ENCODE assay signal across 21 cellular contexts in genomic region chr11:125351045-125351867, GRCh38.
DNase-seq lines count a peak whose midpoint lies in the region; ATAC-seq and TF ChIP-seq lines count a peak whose summit lies in the region.
"Had no signal": no experiment of that assay in that cellular context is flagged by ENCODE, and none has a peak within 500 bp of the region (broad histone marks: within the 10 kb centered on the region; RNA-seq: fewer than 3 reads in every experiment).

No MANE protein-coding gene starts in this region.

- peak overlapping the region in 39 of 59 donors; percentile 0 to 83 (median 60) for H3K27ac ChIP-seq in dorsolateral prefrontal cortex

- H3K36me3 Mint-ChIP-seq in nephron progenitor cell (ENCODE audit: low read depth): peaks cover 37% of the 10 kb centered on the region
- no peaks in the 10 kb centered on the region for H3K36me3 Mint-ChIP-seq in activated T-cell treated with anti-CD3 and anti-CD28 coated beads, Interleukin-2, amount 50 U/mL, for 24 hours (ENCODE audit: low read depth)
- H3K36me3 Mint-ChIP-seq: CD4-positive, alpha-beta memory T cell had no signal

- DNase-seq in left cardiac atrium (no peak), cardiac septum (ENCODE audit: low spot score) (no peak), dorsolateral prefrontal cortex (peak in 1 of 10 donors; percentile 41), nephron progenitor cell (no peak), SK-N-DZ (ENCODE audit: low spot score) (no peak), left colon (no peak), NCI-H2081 treated with DMSO at 0.1 percent for 48 hours (lab: John Stamatoyannopoulos, UW) (no peak)
- no peak for DNase-seq in activated T-cell treated with anti-CD3 and anti-CD28 coated beads, Interleukin-2, amount 50 U/mL, for 24 hours
- DNase-seq: 8988T; CD4-positive, alpha-beta memory T cell; DND-41; GF-D8; GOT3; HFFc6; Karpas-422; MG63; NCI-H1092 treated with DMSO at 0.1 percent for 48 hours; NCI-H1694 treated with DMSO at 0.1 percent for 48 hours; NCI-H226; OCI-M1; RPMI8226 had no signal

- no peaks in the 10 kb centered on the region for H3K27me3 ChIP-seq in dorsolateral prefrontal cortex
- H3K27me3 ChIP-seq: MG63 had no signal

- H3K4me3 Mint-ChIP-seq in nephron progenitor cell: no peak overlapping the region
- H3K4me3 Mint-ChIP-seq in activated T-cell treated with anti-CD3 and anti-CD28 coated beads, Interleukin-2, amount 50 U/mL, for 24 hours: no peak overlapping the region
- H3K4me3 Mint-ChIP-seq: CD4-positive, alpha-beta memory T cell; HFFc6 had no signal

- H3K9me3 Mint-ChIP-seq in nephron progenitor cell: no peaks in the 10 kb centered on the region
- no peaks in the 10 kb centered on the region for H3K9me3 Mint-ChIP-seq in activated T-cell treated with anti-CD3 and anti-CD28 coated beads, Interleukin-2, amount 50 U/mL, for 24 hours
- H3K9me3 Mint-ChIP-seq: CD4-positive, alpha-beta memory T cell; HFFc6 had no signal

- no peak for TF ChIP-seq CTCF in dorsolateral prefrontal cortex (IDR thresholded peaks at IDR 0.05 in 54 of 56, conservative IDR thresholded peaks at IDR 0.05 in 2 of 56; ENCODE audit: low read depth in 1 of 56, partially characterized antibody in 56 of 56)
- TF ChIP-seq CTCF in nephron progenitor cell (IDR thresholded peaks at IDR 0.05): no peak

- peaks cover 7% of the 10 kb centered on the region for H3K27me3 Mint-ChIP-seq in nephron progenitor cell (ENCODE audit: low read depth, poor library complexity)
- peaks cover 12% of the 10 kb centered on the region for H3K27me3 Mint-ChIP-seq in activated T-cell treated with anti-CD3 and anti-CD28 coated beads, Interleukin-2, amount 50 U/mL, for 24 hours

- H3K4me1 Mint-ChIP-seq in nephron progenitor cell: peaks cover 91% of the 10 kb centered on the region
- H3K4me1 Mint-ChIP-seq in activated T-cell treated with anti-CD3 and anti-CD28 coated beads, Interleukin-2, amount 50 U/mL, for 24 hours (ENCODE audit: low read depth): no peaks in the 10 kb centered on the region

- H3K4me3 ChIP-seq in dorsolateral prefrontal cortex: peak overlapping the region in 5 of 59 donors; percentile 12 to 34 (median 22)
- H3K4me3 ChIP-seq: MG63 had no signal

- H3K27ac Mint-ChIP-seq in nephron progenitor cell: peak overlapping the region; percentile 46
- H3K27ac Mint-ChIP-seq in activated T-cell treated with anti-CD3 and anti-CD28 coated beads, Interleukin-2, amount 50 U/mL, for 24 hours: no peak overlapping the region
- H3K27ac Mint-ChIP-seq: HFFc6 had no signal

- ATAC-seq in left cardiac atrium (peak; percentile 7 to 11), left colon (no peak)

- intact Hi-C loops in left cardiac atrium (cut with DNase I) (no loop called here), cardiac septum (cut with DNase I) (no loop called here), dorsolateral prefrontal cortex (cut with DNase I) (loop anchor here (5.0 to 10.0 kb wide), 2 partner anchors 51 to 256 kb away; no protein-coding TSS in a partner anchor), left colon (cut with DNase I, micrococcal nuclease) (no loop called here)

Comparison
In these comparisons a context has a peak if more than half of its experiments do, and no peak if none do; other contexts are left out.
1. intact Hi-C loops: an anchor here in dorsolateral prefrontal cortex (5.0 to 10.0 kb wide); none called in left cardiac atrium, cardiac septum and left colon.